22 cellular contexts compared by ENCODE assay signal in the genomic region with DNA sequence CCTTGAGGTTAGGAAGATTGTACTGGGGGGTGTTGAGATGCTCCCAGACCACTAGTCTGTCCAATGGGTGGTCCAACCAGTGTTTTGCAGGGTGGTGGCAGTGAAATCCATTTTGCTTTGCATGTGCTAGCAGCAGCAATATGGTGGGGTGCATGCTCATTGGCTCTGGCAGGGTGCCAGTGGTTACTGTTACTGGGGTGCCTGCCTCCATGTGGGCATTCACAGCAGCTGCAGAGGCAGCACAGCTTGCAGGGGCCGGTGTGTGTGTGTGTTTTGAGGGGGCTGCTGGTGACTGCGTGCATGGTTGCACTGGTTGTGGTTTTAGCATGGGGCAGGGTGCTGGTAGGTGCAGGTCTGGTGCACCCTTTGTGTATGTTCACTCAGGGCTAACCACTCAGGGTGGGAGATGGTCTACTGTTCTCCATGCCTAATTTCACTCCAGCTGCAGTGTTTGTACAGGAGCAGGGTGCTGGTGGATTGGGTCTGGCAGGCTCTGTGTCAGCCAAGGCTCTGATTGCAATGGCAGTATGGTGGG.
"Had no signal": no experiment of that assay in that cellular context is flagged by ENCODE, and none has a peak within 500 bp of the region (broad histone marks: within the 10 kb centered on the region; RNA-seq: fewer than 3 reads in every experiment).

No MANE protein-coding gene starts in this region.

- H3K4me3 ChIP-seq: esophagus squamous epithelium, hepatocyte, psoas muscle, right lobe of liver, thyroid gland, vagina had no signal

- H3K27me3 ChIP-seq: esophagus squamous epithelium, foreskin keratinocyte, hepatocyte, neutrophil, right lobe of liver, thyroid gland, vagina had no signal

- H3K27ac ChIP-seq: epithelial cell of prostate, esophagus squamous epithelium, foreskin keratinocyte, hepatocyte, neutrophil, psoas muscle, right lobe of liver, thyroid gland, vagina had no signal

- H3K4me1 ChIP-seq: esophagus squamous epithelium, foreskin keratinocyte, psoas muscle, right lobe of liver, thyroid gland, vagina had no signal

- H3K4me2 ChIP-seq: hepatocyte had no signal

- ATAC-seq: effector memory CD8-positive, alpha-beta T cell; foreskin keratinocyte; left colon; left ventricle myocardium superior; naive thymus-derived CD4-positive, alpha-beta T cell; psoas muscle; stimulated activated naive B cell treated with anti-CD40 and anti-IgM and Interleukin-4, amounts not matched to agents 10 μg/mL and 1 μg/mL and 100 μg/mL, for 72 hours had no signal

- H3K4me1 Mint-ChIP-seq: naive thymus-derived CD4-positive, alpha-beta T cell; nephron progenitor cell; stimulated activated naive B cell treated with anti-CD40 and anti-IgM and Interleukin-4, amounts not matched to agents 10 μg/mL and 1 μg/mL and 100 μg/mL, for 72 hours had no signal

- H3K36me3 ChIP-seq: esophagus squamous epithelium, neutrophil, right lobe of liver, thyroid gland, vagina had no signal

- H3K27me3 Mint-ChIP-seq: dendritic cell treated with granulocyte-macrophage colony-stimulating factor and Interleukin-4, amounts not matched to agents 40 ng/mL and 50 ng/mL, for 4 days; effector memory CD8-positive, alpha-beta T cell; naive thymus-derived CD4-positive, alpha-beta T cell; stimulated activated naive B cell treated with anti-CD40 and anti-IgM and Interleukin-4, amounts not matched to agents 10 μg/mL and 1 μg/mL and 100 μg/mL, for 72 hours; type B pancreatic cell had no signal

- H3K9me3 ChIP-seq: neutrophil, right lobe of liver, thyroid gland, vagina had no signal

- DNase-seq: effector memory CD8-positive, alpha-beta T cell; esophagus squamous epithelium; foreskin keratinocyte; head of caudate nucleus; left colon; left ventricle myocardium superior; mesendoderm; naive thymus-derived CD4-positive, alpha-beta T cell; nephron progenitor cell; psoas muscle; retina; stimulated activated CD4-positive, alpha-beta T cell treated with anti-CD3 and anti-CD28 coated beads, Interleukin-2, amount 100 ng/mL, for 24 hours; stimulated activated CD4-positive, alpha-beta T cell treated with anti-CD3 and anti-CD28 coated beads, Interleukin-4, amount 100 ng/mL, for 4 hours; stimulated activated naive B cell treated with anti-CD40 and anti-IgM and Interleukin-4, amounts not matched to agents 10 μg/mL and 1 μg/mL and 100 μg/mL, for 72 hours; thyroid gland had no signal

- H3K27ac Mint-ChIP-seq: dendritic cell treated with granulocyte-macrophage colony-stimulating factor and Interleukin-4, amounts not matched to agents 40 ng/mL and 50 ng/mL, for 4 days; effector memory CD8-positive, alpha-beta T cell; naive thymus-derived CD4-positive, alpha-beta T cell; nephron progenitor cell; stimulated activated naive B cell treated with anti-CD40 and anti-IgM and Interleukin-4, amounts not matched to agents 10 μg/mL and 1 μg/mL and 100 μg/mL, for 72 hours; type B pancreatic cell had no signal

- H3K36me3 Mint-ChIP-seq: stimulated activated naive B cell treated with anti-CD40 and anti-IgM and Interleukin-4, amounts not matched to agents 10 μg/mL and 1 μg/mL and 100 μg/mL, for 72 hours; type B pancreatic cell had no signal

- H3K4me3 Mint-ChIP-seq: dendritic cell treated with granulocyte-macrophage colony-stimulating factor and Interleukin-4, amounts not matched to agents 40 ng/mL and 50 ng/mL, for 4 days; effector memory CD8-positive, alpha-beta T cell; naive thymus-derived CD4-positive, alpha-beta T cell; nephron progenitor cell; stimulated activated naive B cell treated with anti-CD40 and anti-IgM and Interleukin-4, amounts not matched to agents 10 μg/mL and 1 μg/mL and 100 μg/mL, for 72 hours; type B pancreatic cell had no signal
